15 cellular contexts compared by ENCODE assay signal in the genomic region with DNA sequence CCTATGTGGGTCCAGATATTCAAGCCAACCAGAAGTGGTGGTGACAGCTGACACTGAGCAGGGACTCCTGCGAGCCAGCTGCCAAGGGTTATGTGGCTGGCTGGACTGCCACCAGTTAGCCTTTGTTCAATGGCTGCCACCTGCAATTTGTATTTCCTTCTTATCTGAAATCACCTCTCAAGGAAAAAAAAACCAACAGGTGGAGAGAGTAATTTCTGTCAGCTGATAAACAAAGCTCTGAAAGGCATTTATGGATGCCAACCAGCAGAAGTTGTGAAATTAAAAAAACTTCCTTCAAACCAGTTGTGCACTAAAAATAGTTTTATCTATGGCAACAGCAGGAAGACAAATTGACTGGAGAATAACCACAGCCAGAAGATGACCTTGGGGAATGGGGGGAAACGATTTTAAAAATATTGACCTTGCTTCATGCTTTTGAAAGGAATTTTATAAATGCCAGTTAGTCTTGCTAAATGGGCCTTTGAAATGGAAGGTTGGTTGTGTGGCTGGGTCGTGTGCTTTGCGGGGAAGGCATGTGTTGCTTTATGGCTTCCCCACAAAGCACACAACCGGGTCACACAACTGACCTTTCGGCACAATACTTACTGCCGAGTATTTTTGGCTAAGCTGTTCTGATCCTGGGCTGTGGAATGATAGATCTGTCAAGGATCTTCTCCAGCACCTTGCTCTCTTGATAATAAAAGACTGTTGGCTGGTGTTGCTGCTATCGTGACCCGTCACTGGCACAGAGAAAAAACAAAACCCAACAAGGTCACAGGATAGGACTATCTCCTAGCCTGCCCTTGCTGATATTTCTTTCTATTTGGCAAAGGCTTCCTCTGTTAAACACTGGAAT. TPM values are rescaled to one million over a fixed set of nuclear protein-coding genes. Genes with fewer than 3 reads are reported as not detected.
DNase-seq lines count a peak whose midpoint lies in the region; ATAC-seq and TF ChIP-seq lines count a peak whose summit lies in the region.
"Had no signal": no experiment of that assay in that cellular context is flagged by ENCODE, and none has a peak within 500 bp of the region (broad histone marks: within the 10 kb centered on the region; RNA-seq: fewer than 3 reads in every experiment).

No MANE protein-coding gene starts in this region.

- peaks cover 5 to 15% of the 10 kb centered on the region in 2 donors for H3K4me1 ChIP-seq in left lung
- peaks cover 58% of the 10 kb centered on the region for H3K4me1 ChIP-seq in suprapubic skin

- no peak for TF ChIP-seq POLR2A in suprapubic skin (IDR thresholded peaks at IDR 0.05)

- H3K27ac ChIP-seq in left lung (peak overlapping the region; percentile 31 to 60), suprapubic skin (peak overlapping the region; percentile 33)
- H3K27ac ChIP-seq: foreskin keratinocyte had no signal

- H3K9me3 ChIP-seq in left lung (no peaks in the 10 kb centered on the region), suprapubic skin (no peaks in the 10 kb centered on the region)

- TF ChIP-seq EP300 in suprapubic skin (IDR thresholded peaks at IDR 0.05), result no peak

- DNase-seq in NCI-H2107 treated with DMSO at 0.1 percent for 48 hours (lab: John Stamatoyannopoulos, UW; ENCODE audit: unreplicated experiment), result peak; percentile 23
- DNase-seq in NCI-H2107 (lab: John Stamatoyannopoulos, UW), result no peak
- DNase-seq in amniotic epithelial cell (ENCODE audit: low read depth), result peak; percentile 60
- no peak for DNase-seq in left lung
- peak in 1 of 2 donors; percentile 34 for DNase-seq in suprapubic skin (ENCODE audit: low spot score in 2 of 2)
- DNase-seq in hypothalamus (lab: John Stamatoyannopoulos, UW), result no peak
- DNase-seq: activated T-cell treated with anti-CD3 and anti-CD28 coated beads for 4 hours, DND-41, foreskin keratinocyte, islet precursor cell, NCI-H1436, SW 1271 had no signal

- ATAC-seq in left lung, result peak; percentile 11
- ATAC-seq in HG02870 (IDR thresholded peaks at IDR 0.05; ENCODE audit: unreplicated experiment), result no peak
- no peak for ATAC-seq in GM21367 (IDR thresholded peaks at IDR 0.05; ENCODE audit: unreplicated experiment)
- ATAC-seq: activated CD4-positive, CD25-positive, alpha-beta regulatory T cell treated with anti-CD3 and anti-CD28 coated beads, Interleukin-2, amount 50 U/mL, for 24 hours; foreskin keratinocyte had no signal

- H3K36me3 ChIP-seq in left lung (no peaks in the 10 kb centered on the region), suprapubic skin (no peaks in the 10 kb centered on the region)

- H3K27me3 ChIP-seq in left lung, result peaks cover 0 to 24% of the 10 kb centered on the region in 2 donors
- H3K27me3 ChIP-seq in suprapubic skin, result no peaks in the 10 kb centered on the region
- H3K27me3 ChIP-seq: foreskin keratinocyte had no signal

- 67% methylated on average over 9 of the region's 9 CpGs for WGBS in suprapubic skin

- no peak for TF ChIP-seq CTCF in left lung (IDR thresholded peaks at IDR 0.05)
- TF ChIP-seq CTCF in suprapubic skin (IDR thresholded peaks at IDR 0.05), result no peak

- H3K4me3 ChIP-seq in left lung (no peak overlapping the region), suprapubic skin (no peak overlapping the region)

- intact Hi-C loops in left lung (cut with DNase I), result no loop called here

RNA-seq across cellular contexts. Expression of gene MYZAP, which starts 3.5 kb away (rescaled TPM):
- total RNA-seq in left lung (10 to 100 TPM; 17.1 to 20.0 TPM), suprapubic skin (10 to 100 TPM in 2 of 4 donors, 1 to 10 TPM in 2; 8.6 to 14.9 (median 11.6) TPM)

Comparison
In these comparisons a context has a peak if more than half of its experiments do, and no peak if none do; other contexts are left out.
1. DNase-seq: peak in NCI-H2107 treated with DMSO at 0.1 percent for 48 hours (single experiment) and amniotic epithelial cell (single experiment); none in NCI-H2107 (single experiment), left lung (0 of 2) and hypothalamus (0 of 51).